ENCODE assay signal across 29 cellular contexts in the genomic region with DNA sequence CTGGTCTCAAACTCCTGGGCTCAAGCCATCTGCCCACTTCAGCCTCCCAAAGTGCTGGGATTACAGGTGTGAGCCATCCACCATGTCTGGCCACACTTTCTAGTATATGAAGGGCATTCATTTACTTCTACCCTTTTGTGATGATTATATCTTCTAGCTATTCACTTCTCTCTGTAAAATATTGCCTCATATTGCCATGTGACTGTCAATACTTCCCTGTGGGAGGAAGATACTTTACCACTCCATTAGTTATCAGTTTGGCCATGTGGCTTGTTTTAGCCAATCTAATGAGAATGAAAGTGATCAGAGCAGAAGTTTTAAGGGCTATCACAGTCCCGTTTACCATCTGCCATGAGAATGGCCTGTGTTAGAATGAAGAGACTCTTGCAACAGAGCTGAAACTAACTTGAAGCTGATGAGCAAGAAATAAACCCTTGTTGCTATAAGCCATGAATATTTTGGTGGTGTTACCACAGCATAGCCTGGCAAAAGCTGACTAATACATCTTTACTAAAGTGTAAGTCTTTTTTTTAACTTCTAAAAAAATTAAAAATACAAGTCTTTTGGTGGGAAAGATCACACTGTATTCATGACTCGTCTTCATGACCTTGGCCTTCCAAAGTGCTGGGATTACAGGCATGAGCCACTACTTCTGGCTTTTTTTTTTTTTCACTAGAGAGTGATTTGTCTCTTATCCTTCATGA.
DNase-seq lines count a peak whose midpoint lies in the region; ATAC-seq, FAIRE-seq and TF ChIP-seq lines count a peak whose summit lies in the region.
"Had no signal": no experiment of that assay in that cellular context is flagged by ENCODE, and none has a peak within 500 bp of the region (broad histone marks: within the 10 kb centered on the region; RNA-seq: fewer than 3 reads in every experiment).

No MANE protein-coding gene starts in this region.

- H3K4me1 Mint-ChIP-seq in MCF 10A (ENCODE audit: insufficient read depth, unreplicated experiment) = peaks cover 7% of the 10 kb centered on the region
- H3K4me1 Mint-ChIP-seq: activated CD4-positive, alpha-beta T cell treated with anti-CD3 and anti-CD28 coated beads, Interleukin-2, amount 10 ng/mL, durations not matched to agents 24 days and 14 days; central memory CD8-positive, alpha-beta T cell; GM23338; neural progenitor cell; stimulated activated memory B cell treated with anti-CD40 and anti-IgM and Interleukin-4, amounts not matched to agents 10 μg/mL and 1 μg/mL and 100 μg/mL, for 72 hours had no signal

- dilution Hi-C loops in mammary epithelial cell (cut with HindIII; ENCODE audit: low sequenced_read_pairs) = no loop called here

- no peaks in the 10 kb centered on the region for H3K9me3 ChIP-seq in mammary epithelial cell (replicated peaks; ENCODE audit: insufficient read depth, low read length)
- no peaks in the 10 kb centered on the region for H3K9me3 ChIP-seq in adrenal gland (replicated peaks in 1 of 3)
- H3K9me3 ChIP-seq: right lobe of liver, SK-N-SH had no signal

- H3K27me3 Mint-ChIP-seq in MCF 10A (ENCODE audit: insufficient read depth, unreplicated experiment) = peaks cover 25% of the 10 kb centered on the region

- in situ Hi-C loops in mammary epithelial cell (cut with MboI; ENCODE audit: low sequenced_read_pairs in 2 of 2) = no loop called here

- TF ChIP-seq CTCF in mammary epithelial cell (conservative IDR thresholded peaks at IDR 0.05 in 1 of 2, IDR thresholded peaks at IDR 0.05 in 1 of 2; ENCODE audit: extremely low read depth in 1 of 2, insufficient read depth in 1 of 2, low read depth in 1 of 2, low read length in 2 of 2) (no peak), MCF 10A (IDR thresholded peaks at IDR 0.05; ENCODE audit: unreplicated experiment) (no peak), adrenal gland (IDR thresholded peaks at IDR 0.05) (no peak), foreskin keratinocyte (conservative IDR thresholded peaks at IDR 0.05) (no peak)

- ATAC-seq in foreskin keratinocyte = peak; percentile 63
- ATAC-seq: CD8-positive, alpha-beta T cell; GM23338; heart left ventricle; left cardiac atrium; right lobe of liver; stimulated activated memory B cell treated with anti-CD40 and anti-IgM and Interleukin-4, amounts not matched to agents 10 μg/mL and 1 μg/mL and 100 μg/mL, for 72 hours had no signal

- intact Hi-C loops in mammary epithelial cell (cut with micrococcal nuclease) (no loop called here), MCF 10A (cut with micrococcal nuclease) (no loop called here), adrenal gland (cut with DNase I) (no loop called here)

- no peak overlapping the region for H3K4me3 ChIP-seq in mammary epithelial cell (replicated peaks in 1 of 3; ENCODE audit: insufficient read depth in 1 of 3, low read depth in 2 of 3, low read length in 3 of 3)
- H3K4me3 ChIP-seq in adrenal gland = no peak overlapping the region
- H3K4me3 ChIP-seq: dorsolateral prefrontal cortex, GM23338, heart left ventricle, neural progenitor cell, right lobe of liver had no signal

- POLR2A ChIA-PET in MCF 10A (lab: Yijun Ruan, JAX) = interaction anchor here (0.6 kb wide), 1 partner anchor 513 kb away, joined by 5 read pairs; a partner anchor contains a TSS

- no peak overlapping the region for H3K27ac Mint-ChIP-seq in MCF 10A (ENCODE audit: low read depth, unreplicated experiment)
- H3K27ac Mint-ChIP-seq: activated CD4-positive, alpha-beta T cell treated with anti-CD3 and anti-CD28 coated beads, Interleukin-2, amount 10 ng/mL, durations not matched to agents 24 days and 14 days; CD8-positive, alpha-beta T cell; GM23338; neural progenitor cell; stimulated activated memory B cell treated with anti-CD40 and anti-IgM and Interleukin-4, amounts not matched to agents 10 μg/mL and 1 μg/mL and 100 μg/mL, for 72 hours had no signal

- H4K20me1 ChIP-seq in mammary epithelial cell (ENCODE audit: insufficient read depth, low read length) = no peaks in the 10 kb centered on the region

- no peaks in the 10 kb centered on the region for H3K79me2 ChIP-seq in mammary epithelial cell (ENCODE audit: insufficient read depth, low read length)

- H2AFZ ChIP-seq in mammary epithelial cell (ENCODE audit: low read depth, low read length) = no peak overlapping the region
- H2AFZ ChIP-seq: GM23338, neural progenitor cell had no signal

- TF ChIP-seq POLR2A in adrenal gland (IDR thresholded peaks at IDR 0.05) (no peak), H54 (IDR thresholded peaks at IDR 0.05; ENCODE audit: low read depth, low read length) (no peak)

- no peaks in the 10 kb centered on the region for H3K36me3 ChIP-seq in mammary epithelial cell (ENCODE audit: insufficient read depth, low read length)
- H3K36me3 ChIP-seq in adrenal gland (replicated peaks in 1 of 2) = no peaks in the 10 kb centered on the region
- H3K36me3 ChIP-seq: heart left ventricle, neural progenitor cell, right lobe of liver had no signal

- no peak overlapping the region for H3K4me2 ChIP-seq in mammary epithelial cell (ENCODE audit: insufficient read depth, low read depth, low read length)
- H3K4me2 ChIP-seq: GM23338, neural progenitor cell, SK-N-SH had no signal

- H3K4me1 ChIP-seq in mammary epithelial cell (ENCODE audit: insufficient read depth, low read length) (no peaks in the 10 kb centered on the region), adrenal gland (replicated peaks in 1 of 2) (peaks cover 0 to 9% of the 10 kb centered on the region in 2 donors), foreskin keratinocyte (no peaks in the 10 kb centered on the region)
- H3K4me1 ChIP-seq: heart left ventricle, neural progenitor cell, right lobe of liver had no signal

- H3K36me3 Mint-ChIP-seq in MCF 10A (ENCODE audit: insufficient read depth, unreplicated experiment) = no peaks in the 10 kb centered on the region
- H3K36me3 Mint-ChIP-seq: CD8-positive, alpha-beta T cell; neural progenitor cell; stimulated activated memory B cell treated with anti-CD40 and anti-IgM and Interleukin-4, amounts not matched to agents 10 μg/mL and 1 μg/mL and 100 μg/mL, for 72 hours had no signal

- DNase-seq in mammary epithelial cell (peak; percentile 59), MCF 10A (ENCODE audit: unreplicated experiment) (no peak), adrenal gland (peak in 5 of 7 donors; percentile 29 to 60 (median 53)), foreskin keratinocyte (peak in 1 of 2 donors; percentile 61), H54 (ENCODE audit: insufficient read length, low spot score) (no peak), H4 (ENCODE audit: low spot score) (no peak), midbrain (lab: John Stamatoyannopoulos, UW) (no peak)
- no peak for DNase-seq in stimulated activated CD4-positive, alpha-beta T cell treated with anti-CD3 and anti-CD28 coated beads, Interleukin-15, amount 100 ng/mL, for 24 hours
- DNase-seq: 8988T; activated CD4-positive, alpha-beta T cell treated with anti-CD3 and anti-CD28 coated beads, Interleukin-2, amount 10 ng/mL, durations not matched to agents 24 days and 14 days; activated gamma-delta T cell; activated T-cell treated with anti-CD3 and anti-CD28 coated beads, Interleukin-2, amount 50 U/mL, for 1 hour; CD8-positive, alpha-beta T cell; dorsolateral prefrontal cortex; heart left ventricle; left cardiac atrium; NCI-H1105; NCI-H187 treated with DMSO at 0.1 percent for 48 hours; NCI-H526 treated with DMSO at 0.1 percent for 48 hours; posterior cingulate gyrus; right lobe of liver; SK-N-SH; stimulated activated CD4-positive, alpha-beta T cell treated with anti-CD3 and anti-CD28 coated beads, Interleukin-4, amount 100 ng/mL, for 4 hours had no signal

- BruUV-seq in mammary epithelial cell (replicated peaks; lab: Mats Ljungman, UMichigan) = no TSS peak
- BruUV-seq in MCF 10A (replicated peaks; lab: Mats Ljungman, UMichigan) = no TSS peak

- FAIRE-seq in H54 (lab: Jason Lieb, UNC) = no peak
- FAIRE-seq: G401.6 had no signal

- no peak overlapping the region for H3K9ac ChIP-seq in mammary epithelial cell (ENCODE audit: insufficient read depth, low read length)
- H3K9ac ChIP-seq: neural progenitor cell, SK-N-SH had no signal

- CTCF ChIA-PET in mammary epithelial cell (lab: Charles Lee; ENCODE audit: low non-redundant PET) (interaction anchor here (0.6 kb wide), 1 partner anchor 132 kb away, joined by 4 read pairs; no protein-coding TSS in a partner anchor), MCF 10A (lab: Yijun Ruan, JAX) (interaction anchor here (0.6 to 1.4 kb wide), 4 partner anchors 20 to 221 kb away, joined by 3 to 4 read pairs (median 3); no protein-coding TSS in a partner anchor)

- 64% methylated on average over 2 of the region's 2 CpGs for WGBS in mammary epithelial cell (ENCODE audit: low coverage, missing lambda C conversion rate)
- 30 to 42% (median 40%) methylated on average over 2 of the region's 2 CpGs for WGBS in adrenal gland, 4 donors

- no peak overlapping the region for H3K4me3 Mint-ChIP-seq in MCF 10A (ENCODE audit: unreplicated experiment)
- H3K4me3 Mint-ChIP-seq: activated CD4-positive, alpha-beta T cell treated with anti-CD3 and anti-CD28 coated beads, Interleukin-2, amount 10 ng/mL, durations not matched to agents 24 days and 14 days; CD8-positive, alpha-beta T cell; central memory CD8-positive, alpha-beta T cell; GM23338; neural progenitor cell; stimulated activated memory B cell treated with anti-CD40 and anti-IgM and Interleukin-4, amounts not matched to agents 10 μg/mL and 1 μg/mL and 100 μg/mL, for 72 hours had no signal

- H3K9me3 Mint-ChIP-seq in MCF 10A (ENCODE audit: unreplicated experiment) = peaks cover 7% of the 10 kb centered on the region
- H3K9me3 Mint-ChIP-seq: central memory CD8-positive, alpha-beta T cell had no signal

- H3K27me3 ChIP-seq in mammary epithelial cell (ENCODE audit: insufficient read depth, low read length) = no peaks in the 10 kb centered on the region
- no peaks in the 10 kb centered on the region for H3K27me3 ChIP-seq in adrenal gland
- peaks cover 7% of the 10 kb centered on the region for H3K27me3 ChIP-seq in foreskin keratinocyte
- H3K27me3 ChIP-seq: dorsolateral prefrontal cortex, heart left ventricle, neural progenitor cell, right lobe of liver had no signal

- no peak overlapping the region for H3K27ac ChIP-seq in mammary epithelial cell (ENCODE audit: insufficient read depth, low read depth, low read length)
- peak overlapping the region in 2 of 5 donors; percentile 38 to 58 for H3K27ac ChIP-seq in adrenal gland
- H3K27ac ChIP-seq in foreskin keratinocyte = no peak overlapping the region
- H3K27ac ChIP-seq: dorsolateral prefrontal cortex, heart left ventricle, neural progenitor cell, right lobe of liver, RWPE1 had no signal

Comparison
In these comparisons a context has a peak if more than half of its experiments do, and no peak if none do; other contexts are left out.
1. DNase-seq: peak in mammary epithelial cell (single experiment) and adrenal gland (5 of 7); none in MCF 10A (single experiment), H54 (single experiment), H4 (single experiment), midbrain (single experiment) and stimulated activated CD4-positive, alpha-beta T cell treated with anti-CD3 and anti-CD28 coated beads, Interleukin-15, amount 100 ng/mL, for 24 hours (single experiment).